In the genomic region with DNA sequence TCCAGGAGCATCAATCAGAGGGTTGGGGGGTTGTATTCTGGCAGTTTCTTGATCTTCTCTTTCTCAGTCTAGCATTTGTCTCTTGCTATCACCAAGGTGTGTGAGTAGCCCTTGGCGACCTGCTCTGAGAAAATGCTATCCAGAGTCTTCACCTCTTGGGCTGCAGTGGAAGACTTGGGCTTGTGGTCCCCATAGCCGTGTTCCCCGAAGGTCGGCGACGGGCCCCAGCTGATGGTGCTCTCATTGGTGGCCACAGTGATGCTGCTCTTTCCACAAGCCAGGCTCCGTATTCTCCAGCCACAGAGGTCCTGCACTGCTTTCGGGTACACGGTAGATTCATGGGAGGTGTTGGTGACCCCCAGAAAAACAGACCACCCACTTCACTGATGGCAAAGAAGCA, we compare ENCODE assay signal across 1 cellular context.
TF ChIP-seq lines count a peak whose summit lies in the region.

No MANE protein-coding gene starts in this region.

TF ChIP-seq in H1, 55 proteins besides CTCF, POLR2A, EP300 and RAD21 (continued from another document):
- TF ChIP-seq, protein P1, sequence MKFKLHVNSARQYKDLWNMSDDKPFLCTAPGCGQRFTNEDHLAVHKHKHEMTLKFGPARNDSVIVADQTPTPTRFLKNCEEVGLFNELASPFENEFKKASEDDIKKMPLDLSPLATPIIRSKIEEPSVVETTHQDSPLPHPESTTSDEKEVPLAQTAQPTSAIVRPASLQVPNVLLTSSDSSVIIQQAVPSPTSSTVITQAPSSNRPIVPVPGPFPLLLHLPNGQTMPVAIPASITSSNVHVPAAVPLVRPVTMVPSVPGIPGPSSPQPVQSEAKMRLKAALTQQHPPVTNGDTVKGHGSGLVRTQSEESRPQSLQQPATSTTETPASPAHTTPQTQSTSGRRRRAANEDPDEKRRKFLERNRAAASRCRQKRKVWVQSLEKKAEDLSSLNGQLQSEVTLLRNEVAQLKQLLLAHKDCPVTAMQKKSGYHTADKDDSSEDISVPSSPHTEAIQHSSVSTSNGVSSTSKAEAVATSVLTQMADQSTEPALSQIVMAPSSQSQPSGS (IDR thresholded peaks at IDR 0.05; ENCODE audit: low read length) = no peak
- TF ChIP-seq RFX5 (IDR thresholded peaks at IDR 0.05; ENCODE audit: borderline replicate concordance, low read depth, low read length) = no peak
- no peak for TF ChIP-seq GTF2F1 (IDR thresholded peaks at IDR 0.05; ENCODE audit: borderline replicate concordance, low read depth, low read length)
- TF ChIP-seq HDAC6 (IDR thresholded peaks at IDR 0.05; ENCODE audit: low read depth, low read length) = no peak
- no peak for TF ChIP-seq KDM5A (IDR thresholded peaks at IDR 0.05; ENCODE audit: low read length)
- TF ChIP-seq BACH1 (IDR thresholded peaks at IDR 0.05; ENCODE audit: low read length) = no peak
- TF ChIP-seq HDAC2 (IDR thresholded peaks at IDR 0.05; ENCODE audit: borderline replicate concordance in 1 of 2, low read depth in 2 of 2, low read length in 2 of 2) = no peak
- no peak for TF ChIP-seq SAP30 (IDR thresholded peaks at IDR 0.05; ENCODE audit: insufficient read depth, insufficient replicate concordance, low read length)
- no peak for TF ChIP-seq YY1 (IDR thresholded peaks at IDR 0.05; ENCODE audit: low read depth, low read length)
- no peak for TF ChIP-seq POLR2AphosphoS5 (IDR thresholded peaks at IDR 0.05; ENCODE audit: low read depth, low read length)
